In genomic region chr9:124595743-124596142, GRCh38 we compare ENCODE assay signal across 26 cellular contexts.
DNase-seq lines count a peak whose midpoint lies in the region; ATAC-seq and TF ChIP-seq lines count a peak whose summit lies in the region.
"Had no signal": no experiment of that assay in that cellular context is flagged by ENCODE, and none has a peak within 500 bp of the region (broad histone marks: within the 10 kb centered on the region; RNA-seq: fewer than 3 reads in every experiment).

No MANE protein-coding gene starts in this region.

- no peak overlapping the region for H2BK15ac ChIP-seq in mesenchymal stem cell (ENCODE audit: low read depth, poor library complexity, severe bottlenecking)

- no peak overlapping the region for H2BK120ac ChIP-seq in mesenchymal stem cell (ENCODE audit: low read depth, low read length)

- H3K9me3 ChIP-seq in cardiac muscle cell (ENCODE audit: low read depth), result no peaks in the 10 kb centered on the region
- no peaks in the 10 kb centered on the region for H3K9me3 ChIP-seq in endodermal cell (ENCODE audit: control insufficient read depth, low read length)
- no peaks in the 10 kb centered on the region for H3K9me3 ChIP-seq in mesenchymal stem cell (ENCODE audit: control insufficient read depth, low read length)
- H3K9me3 ChIP-seq: BLaER1 treated with 17β-estradiol and CSF1 and Interleukin-3, amounts not matched to agents 10 nM and 100 nM; upper lobe of left lung had no signal

- H2BK12ac ChIP-seq in mesenchymal stem cell (ENCODE audit: low read length in 2 of 2), result peak overlapping the region; percentile 3 to 82

- ATAC-seq in Right ventricle myocardium superior (ENCODE audit: poor library complexity), result no peak
- ATAC-seq in HG02870 (IDR thresholded peaks at IDR 0.05; ENCODE audit: unreplicated experiment), result no peak
- ATAC-seq: activated CD8-positive, alpha-beta memory T cell treated with anti-CD3 and anti-CD28 coated beads, Interleukin-2, amount 10 ng/mL, durations not matched to agents 7 days and 5 days; natural killer cell had no signal

- peak overlapping the region; percentile 77 for H4K91ac ChIP-seq in mesenchymal stem cell (ENCODE audit: low read length)

- H3K27ac Mint-ChIP-seq in endodermal cell, result peak overlapping the region; percentile 80
- H3K27ac Mint-ChIP-seq in activated naive CD4-positive, alpha-beta T cell treated with anti-CD3 and anti-CD28 coated beads for 36 hours, result no peak overlapping the region
- H3K27ac Mint-ChIP-seq: activated CD8-positive, alpha-beta memory T cell treated with anti-CD3 and anti-CD28 coated beads, Interleukin-2, amount 10 ng/mL, durations not matched to agents 7 days and 5 days; activated T-helper 2 cell treated with anti-CD3 and anti-CD28 coated beads, Interferon-gamma antibody, Interleukin-2, Interleukin-4, amounts not matched to agents 10 μg/mL and 5 μg/mL and 100 μg/mL, durations not matched to agents 14 hours and 24 hours and 36 hours; natural killer cell; T-helper 1 cell treated with Interleukin-12 subunit alpha and Interleukin-12 subunit beta and Interleukin-4 antibody, amounts not matched to agents 30 μg/mL and 1 μg/mL, for 36 hours had no signal

- peaks cover 12% of the 10 kb centered on the region for H3K36me3 Mint-ChIP-seq in endodermal cell (ENCODE audit: low read depth)
- H3K36me3 Mint-ChIP-seq in activated naive CD4-positive, alpha-beta T cell treated with anti-CD3 and anti-CD28 coated beads for 36 hours (ENCODE audit: low read depth), result no peaks in the 10 kb centered on the region
- H3K36me3 Mint-ChIP-seq: activated CD8-positive, alpha-beta memory T cell treated with anti-CD3 and anti-CD28 coated beads, Interleukin-2, amount 10 ng/mL, durations not matched to agents 7 days and 5 days; natural killer cell had no signal

- H3K36me3 ChIP-seq in cardiac muscle cell (no peaks in the 10 kb centered on the region), endodermal cell (ENCODE audit: control insufficient read depth, insufficient read depth, low read length) (peaks cover 5% of the 10 kb centered on the region), mesenchymal stem cell (ENCODE audit: control insufficient read depth in 1 of 2, insufficient read depth in 2 of 2, low read depth in 1 of 2, low read length in 2 of 2) (no peaks in the 10 kb centered on the region)
- H3K36me3 ChIP-seq: BLaER1 treated with 17β-estradiol and CSF1 and Interleukin-3, amounts not matched to agents 10 nM and 100 nM; upper lobe of left lung had no signal

- no peaks in the 10 kb centered on the region for H3K27me3 ChIP-seq in cardiac muscle cell
- H3K27me3 ChIP-seq in endodermal cell (ENCODE audit: control insufficient read depth, insufficient read depth, low read length, poor library complexity, severe bottlenecking), result no peaks in the 10 kb centered on the region
- H3K27me3 ChIP-seq in mesenchymal stem cell (ENCODE audit: control insufficient read depth in 1 of 2, insufficient read depth in 1 of 2, low read length in 2 of 2), result no peaks in the 10 kb centered on the region
- H3K27me3 ChIP-seq: BLaER1 treated with 17β-estradiol and CSF1 and Interleukin-3, amounts not matched to agents 10 nM and 100 nM; upper lobe of left lung had no signal

- H2AFZ ChIP-seq in mesenchymal stem cell (ENCODE audit: low read depth, low read length), result peak overlapping the region; percentile 29

- H3K27ac ChIP-seq in cardiac muscle cell, result peak overlapping the region; percentile 57
- peak overlapping the region; percentile 61 for H3K27ac ChIP-seq in endodermal cell (ENCODE audit: low read depth, low read length)
- H3K27ac ChIP-seq in mesenchymal stem cell (ENCODE audit: low read length, poor library complexity, severe bottlenecking), result no peak overlapping the region
- H3K27ac ChIP-seq: BLaER1 treated with 17β-estradiol and CSF1 and Interleukin-3, amounts not matched to agents 10 nM and 100 nM; upper lobe of left lung had no signal

- H3K4me3 Mint-ChIP-seq in endodermal cell, result peak overlapping the region; percentile 3
- H3K4me3 Mint-ChIP-seq in activated naive CD4-positive, alpha-beta T cell treated with anti-CD3 and anti-CD28 coated beads for 36 hours, result no peak overlapping the region
- H3K4me3 Mint-ChIP-seq: activated CD8-positive, alpha-beta memory T cell treated with anti-CD3 and anti-CD28 coated beads, Interleukin-2, amount 10 ng/mL, durations not matched to agents 7 days and 5 days; natural killer cell; T-helper 1 cell treated with Interleukin-12 subunit alpha and Interleukin-12 subunit beta and Interleukin-4 antibody, amounts not matched to agents 30 μg/mL and 1 μg/mL, for 36 hours had no signal

- H2AK5ac ChIP-seq in mesenchymal stem cell (ENCODE audit: low read length, severe bottlenecking), result no peak overlapping the region

- H3K4me1 ChIP-seq in cardiac muscle cell (ENCODE audit: low read depth) (peaks cover 50% of the 10 kb centered on the region), endodermal cell (ENCODE audit: control insufficient read depth, insufficient read depth, low read length) (peaks cover 30% of the 10 kb centered on the region), mesenchymal stem cell (ENCODE audit: control insufficient read depth, insufficient read depth, low read depth, low read length) (peaks cover 1% of the 10 kb centered on the region)

- H3K4me2 ChIP-seq in mesenchymal stem cell (ENCODE audit: low read length, poor library complexity, severe bottlenecking), result peak overlapping the region; percentile 4
- H3K4me2 ChIP-seq: BLaER1 treated with 17β-estradiol and CSF1 and Interleukin-3, amounts not matched to agents 10 nM and 100 nM had no signal

- DNase-seq in cardiac muscle cell (ENCODE audit: low read depth in 1 of 2, low spot score in 1 of 2) (no peak), Right ventricle myocardium superior (no peak), endodermal cell (no peak), mesenchymal stem cell (peak; percentile 72), dedifferentiated amniotic fluid mesenchymal stem cell (ENCODE audit: extremely low spot score) (no peak)
- no peak for DNase-seq in activated naive CD4-positive, alpha-beta T cell treated with anti-CD3 and anti-CD28 coated beads for 36 hours
- no peak for DNase-seq in activated CD4-positive, alpha-beta T cell treated with anti-CD3 and anti-CD28 coated beads, Interleukin-2, amount 50 U/mL, for 48 hours
- DNase-seq: 8988T; activated CD4-positive, CD25-positive, alpha-beta regulatory T cell treated with anti-CD3 and anti-CD28 coated beads, Interleukin-2, amount 50 U/mL, for 72 hours; activated CD8-positive, alpha-beta memory T cell treated with anti-CD3 and anti-CD28 coated beads, Interleukin-2, amount 10 ng/mL, durations not matched to agents 7 days and 5 days; amniotic stem cell; cerebellar nuclear complex; H7; MM.1S; natural killer cell; NCI-H1694 treated with DMSO at 0.1 percent for 48 hours; NCI-H226; retina; SHP77; stimulated activated naive CD4-positive, alpha-beta T cell; upper lobe of left lung had no signal

- H3K23ac ChIP-seq in mesenchymal stem cell (ENCODE audit: low read length in 2 of 2), result no peak overlapping the region

- H3K9ac ChIP-seq in endodermal cell (ENCODE audit: extremely low read depth, low read length, poor library complexity, severe bottlenecking) (no peak overlapping the region), mesenchymal stem cell (ENCODE audit: low read length) (no peak overlapping the region)
- H3K9ac ChIP-seq: BLaER1 treated with 17β-estradiol and CSF1 and Interleukin-3, amounts not matched to agents 10 nM and 100 nM had no signal

- H3K79me1 ChIP-seq in mesenchymal stem cell (replicated peaks; ENCODE audit: low read length, poor library complexity, severe bottlenecking), result peaks cover 3% of the 10 kb centered on the region

- no peaks in the 10 kb centered on the region for H3K27me3 Mint-ChIP-seq in endodermal cell (ENCODE audit: insufficient read depth)
- peaks cover 22% of the 10 kb centered on the region for H3K27me3 Mint-ChIP-seq in activated naive CD4-positive, alpha-beta T cell treated with anti-CD3 and anti-CD28 coated beads for 36 hours (ENCODE audit: low read depth)

- peak overlapping the region; percentile 49 for H4K8ac ChIP-seq in mesenchymal stem cell (ENCODE audit: low read length)

- H2BK5ac ChIP-seq in mesenchymal stem cell (ENCODE audit: low read depth, low read length, poor library complexity, severe bottlenecking), result no peak overlapping the region

- H3K18ac ChIP-seq in mesenchymal stem cell (ENCODE audit: low read depth in 1 of 2, low read length in 2 of 2), result peak overlapping the region in 1 of 2 experiments; percentile 52

- H3K4ac ChIP-seq in mesenchymal stem cell (ENCODE audit: low read depth in 1 of 2, low read length in 2 of 2), result no peak overlapping the region

- WGBS in endodermal cell (ENCODE audit: insufficient coverage in 1 of 2, insufficient read length in 1 of 2), 2 experiments, result 50 to 66% methylated on average over 6 to 7 of the region's 7 CpGs
- WGBS in mesenchymal stem cell, result 9% methylated on average over 3 of the region's 7 CpGs

- H3K9me3 Mint-ChIP-seq in endodermal cell, result peaks cover 3% of the 10 kb centered on the region
- no peaks in the 10 kb centered on the region for H3K9me3 Mint-ChIP-seq in activated naive CD4-positive, alpha-beta T cell treated with anti-CD3 and anti-CD28 coated beads for 36 hours
- H3K9me3 Mint-ChIP-seq: activated T-helper 2 cell treated with anti-CD3 and anti-CD28 coated beads, Interferon-gamma antibody, Interleukin-2, Interleukin-4, amounts not matched to agents 10 μg/mL and 5 μg/mL and 100 μg/mL, durations not matched to agents 14 hours and 24 hours and 36 hours; natural killer cell; T-helper 1 cell treated with Interleukin-12 subunit alpha and Interleukin-12 subunit beta and Interleukin-4 antibody, amounts not matched to agents 30 μg/mL and 1 μg/mL, for 36 hours had no signal

- intact Hi-C loops in Right ventricle myocardium superior (cut with DNase I), result no loop called here
- intact Hi-C loops in activated naive CD4-positive, alpha-beta T cell treated with anti-CD3 and anti-CD28 coated beads for 36 hours (cut with micrococcal nuclease), result no loop called here

- no peak overlapping the region for H3K14ac ChIP-seq in mesenchymal stem cell (ENCODE audit: low read length in 2 of 2)

- H3K4me3 ChIP-seq in cardiac muscle cell (peak overlapping the region; percentile 9), endodermal cell (ENCODE audit: low read length) (peak overlapping the region; percentile 59), mesenchymal stem cell (ENCODE audit: insufficient read depth in 1 of 2, low read depth in 1 of 2, low read length in 2 of 2) (no peak overlapping the region)
- H3K4me3 ChIP-seq: BLaER1 treated with 17β-estradiol and CSF1 and Interleukin-3, amounts not matched to agents 10 nM and 100 nM; lung; upper lobe of left lung had no signal

- CTCF ChIA-PET in activated naive CD4-positive, alpha-beta T cell treated with anti-CD3 and anti-CD28 coated beads for 36 hours (lab: Charles Lee), result interaction anchor here (2.9 kb wide), 1 partner anchor 116 kb away, joined by 9 read pairs; no protein-coding TSS in a partner anchor

- H3K4me1 Mint-ChIP-seq in endodermal cell, result peaks cover 58% of the 10 kb centered on the region
- no peaks in the 10 kb centered on the region for H3K4me1 Mint-ChIP-seq in activated naive CD4-positive, alpha-beta T cell treated with anti-CD3 and anti-CD28 coated beads for 36 hours (ENCODE audit: low read depth)
- H3K4me1 Mint-ChIP-seq: activated CD8-positive, alpha-beta memory T cell treated with anti-CD3 and anti-CD28 coated beads, Interleukin-2, amount 10 ng/mL, durations not matched to agents 7 days and 5 days; natural killer cell had no signal

- TF ChIP-seq CTCF in cardiac muscle cell (IDR thresholded peaks at IDR 0.05; ENCODE audit: low read depth, low read length) (no peak), endodermal cell (conservative IDR thresholded peaks at IDR 0.05) (no peak)

Comparison
In these comparisons a context has a peak if more than half of its experiments do, and no peak if none do; other contexts are left out.
1. H3K4me3 ChIP-seq: peak in cardiac muscle cell (single experiment) and endodermal cell (single experiment); none in mesenchymal stem cell (0 of 2).